24 cellular contexts compared by ENCODE assay signal in genomic region chr16:87831421-87832136, GRCh38. TPM values are rescaled to one million over a fixed set of nuclear protein-coding genes. Genes with fewer than 3 reads are reported as not detected.
DNase-seq lines count a peak whose midpoint lies in the region; ATAC-seq, FAIRE-seq and TF ChIP-seq lines count a peak whose summit lies in the region.
"Had no signal": no experiment of that assay in that cellular context is flagged by ENCODE, and none has a peak within 500 bp of the region (broad histone marks: within the 10 kb centered on the region; RNA-seq: fewer than 3 reads in every experiment).

No MANE protein-coding gene starts in this region.

- no peaks in the 10 kb centered on the region for H3K9me3 Mint-ChIP-seq in activated T-cell treated with anti-CD3 and anti-CD28 coated beads, Interleukin-2, amount 50 U/mL, for 72 hours
- no peaks in the 10 kb centered on the region for H3K9me3 Mint-ChIP-seq in memory B cell
- H3K9me3 Mint-ChIP-seq: HFFc6; natural killer cell; stimulated activated naive CD8-positive, alpha-beta T cell treated with anti-CD3 and anti-CD28 coated beads, Interleukin-15, Interleukin-2, amounts not matched to agents 100 ng/mL and 50 ng/mL, for 24 hours had no signal

- peak overlapping the region in 1 of 10 experiments; percentile 47; a peak in 1 of 20 replicates for H3K4me3 ChIP-seq in BLaER1 treated with 17β-estradiol and CSF1 and Interleukin-3, amounts not matched to agents 10 nM and 100 nM
- H3K4me3 ChIP-seq: MG63, sigmoid colon, tibial nerve had no signal

- H3K36me3 Mint-ChIP-seq in activated T-cell treated with anti-CD3 and anti-CD28 coated beads, Interleukin-2, amount 50 U/mL, for 72 hours (ENCODE audit: insufficient read depth in 2 of 2), result peaks cover 5 to 31% of the 10 kb centered on the region in 2 donors
- peaks cover 5% of the 10 kb centered on the region for H3K36me3 Mint-ChIP-seq in memory B cell
- H3K36me3 Mint-ChIP-seq: natural killer cell had no signal

- FAIRE-seq in GM12891 (lab: Jason Lieb, UNC), result no peak
- FAIRE-seq: TTC549 had no signal

- H3K27me3 ChIP-seq in BLaER1 treated with 17β-estradiol and CSF1 and Interleukin-3, amounts not matched to agents 10 nM and 100 nM, result peaks cover 0 to 57% (median 0%) of the 10 kb centered on the region in 11 experiments; a peak in 7 of 22 replicates
- H3K27me3 ChIP-seq: MG63, tibial nerve had no signal

- peaks cover 54 to 77% (median 69%) of the 10 kb centered on the region in 11 experiments for H3K36me3 ChIP-seq in BLaER1 treated with 17β-estradiol and CSF1 and Interleukin-3, amounts not matched to agents 10 nM and 100 nM

- H3K4me1 ChIP-seq in BLaER1 treated with 17β-estradiol and CSF1 and Interleukin-3, amounts not matched to agents 10 nM and 100 nM, result peaks cover 69 to 97% (median 89%) of the 10 kb centered on the region in 10 experiments
- H3K4me1 ChIP-seq: parathyroid adenoma, tibial nerve had no signal

- H4K20me1 ChIP-seq in BLaER1 treated with 17β-estradiol and CSF1 and Interleukin-3, amounts not matched to agents 10 nM and 100 nM, result peaks cover 36 to 99% (median 83%) of the 10 kb centered on the region in 11 experiments; a peak in 21 of 22 replicates

- H3K4me2 ChIP-seq in BLaER1 treated with 17β-estradiol and CSF1 and Interleukin-3, amounts not matched to agents 10 nM and 100 nM, result peak overlapping the region; percentile 78 to 96 (median 89)

- H3K9ac ChIP-seq in BLaER1 treated with 17β-estradiol and CSF1 and Interleukin-3, amounts not matched to agents 10 nM and 100 nM, result peak overlapping the region in 7 of 11 experiments; percentile 2 to 64 (median 56); a peak in 11 of 22 replicates
- H3K9ac ChIP-seq: parathyroid adenoma had no signal

- H3K27ac Mint-ChIP-seq in activated T-cell treated with anti-CD3 and anti-CD28 coated beads, Interleukin-2, amount 50 U/mL, for 72 hours, result peak overlapping the region; percentile 68
- peak overlapping the region; percentile 50 for H3K27ac Mint-ChIP-seq in memory B cell
- H3K27ac Mint-ChIP-seq: HFFc6 had no signal

- H3K27ac ChIP-seq in BLaER1 treated with 17β-estradiol and CSF1 and Interleukin-3, amounts not matched to agents 10 nM and 100 nM, result peak overlapping the region in 3 of 11 experiments; percentile 47 to 60 (median 49); a peak in 2 of 22 replicates
- H3K27ac ChIP-seq: parathyroid adenoma, sigmoid colon, tibial nerve had no signal

- H3K4me3 Mint-ChIP-seq in activated T-cell treated with anti-CD3 and anti-CD28 coated beads, Interleukin-2, amount 50 U/mL, for 72 hours, result no peak overlapping the region
- H3K4me3 Mint-ChIP-seq in memory B cell, result no peak overlapping the region
- H3K4me3 Mint-ChIP-seq: activated naive CD8-positive, alpha-beta T cell; HFFc6; natural killer cell had no signal

- TF ChIP-seq POLR2A in GM12891 (IDR thresholded peaks at IDR 0.05; ENCODE audit: low read depth, low read length), result peak; percentile 36; the same call in 1 of the 2 replicates

- H3K27me3 Mint-ChIP-seq in activated T-cell treated with anti-CD3 and anti-CD28 coated beads, Interleukin-2, amount 50 U/mL, for 72 hours (ENCODE audit: low read depth), result no peaks in the 10 kb centered on the region
- H3K27me3 Mint-ChIP-seq in memory B cell, result no peaks in the 10 kb centered on the region
- H3K27me3 Mint-ChIP-seq: activated naive CD8-positive, alpha-beta T cell; stimulated activated naive CD8-positive, alpha-beta T cell treated with anti-CD3 and anti-CD28 coated beads, Interleukin-15, Interleukin-2, amounts not matched to agents 100 ng/mL and 50 ng/mL, for 24 hours had no signal

- DNase-seq in GM12891 (ENCODE audit: insufficient read length, low spot score) (no peak), memory B cell (ENCODE audit: low spot score in 2 of 2) (no peak), GM19240 (ENCODE audit: insufficient read length, low spot score) (no peak), GF-D8 (lab: John Stamatoyannopoulos, UW) (no peak)
- no peak for DNase-seq in activated T-cell treated with anti-CD3 and anti-CD28 coated beads, Interleukin-2, amount 50 U/mL, for 72 hours
- DNase-seq: activated CD4-positive, alpha-beta T cell treated with anti-CD3 and anti-CD28 coated beads for 48 hours; AML-193; effector memory CD4-positive, alpha-beta T cell; glutamatergic neuron; HFFc6; IMR-90; left colon; MG63; natural killer cell; NCI-H146; SHP77 treated with DMSO at 0.1 percent for 48 hours; sigmoid colon had no signal

- no peak for ATAC-seq in activated T-cell treated with anti-CD3 and anti-CD28 coated beads, Interleukin-2, amount 50 U/mL, for 72 hours (replicated peaks in 1 of 2)
- ATAC-seq in memory B cell (ENCODE audit: low read depth) (no peak), HG03097 (IDR thresholded peaks at IDR 0.05; ENCODE audit: low FRiP score, unreplicated experiment) (no peak)
- ATAC-seq: left colon, natural killer cell had no signal

- H3K9me3 ChIP-seq in BLaER1 treated with 17β-estradiol and CSF1 and Interleukin-3, amounts not matched to agents 10 nM and 100 nM (replicated peaks in 1 of 11), result no peaks in the 10 kb centered on the region
- H3K9me3 ChIP-seq: MG63, sigmoid colon, tibial nerve had no signal

- peaks cover 12% of the 10 kb centered on the region for H3K4me1 Mint-ChIP-seq in activated T-cell treated with anti-CD3 and anti-CD28 coated beads, Interleukin-2, amount 50 U/mL, for 72 hours (ENCODE audit: low read depth)
- peaks cover 6% of the 10 kb centered on the region for H3K4me1 Mint-ChIP-seq in memory B cell
- H3K4me1 Mint-ChIP-seq: natural killer cell had no signal

TF ChIP-seq in GM12891, 5 proteins besides CTCF, POLR2A, EP300 and RAD21:
- TF ChIP-seq SPI1 (IDR thresholded peaks at IDR 0.05; ENCODE audit: low read depth, low read length) (no peak), PAX5 (IDR thresholded peaks at IDR 0.05; ENCODE audit: insufficient read depth, low read length, severe bottlenecking) (no peak), TAF1 (IDR thresholded peaks at IDR 0.05; ENCODE audit: low read depth, low read length) (no peak), POLR2AphosphoS5 (IDR thresholded peaks at IDR 0.05; ENCODE audit: low read depth, low read length) (no peak; the same call in 1 of the 2 replicates), POU2F2 (IDR thresholded peaks at IDR 0.05; ENCODE audit: low read depth, low read length) (no peak)

RNA-seq across cellular contexts. Expression of gene SLC7A5, which starts 37.7 kb away (rescaled TPM):
- polyA plus RNA-seq in GM12891 (2012; ENCODE audit: low read depth, missing spikeins), result 38.5 TPM
- total RNA-seq in activated T-cell treated with anti-CD3 and anti-CD28 coated beads, Interleukin-2, amount 50 U/mL, for 72 hours, result 100 to 1,000 TPM; 463 to 508 TPM
